8 cellular contexts compared by ENCODE assay signal in the genomic region with DNA sequence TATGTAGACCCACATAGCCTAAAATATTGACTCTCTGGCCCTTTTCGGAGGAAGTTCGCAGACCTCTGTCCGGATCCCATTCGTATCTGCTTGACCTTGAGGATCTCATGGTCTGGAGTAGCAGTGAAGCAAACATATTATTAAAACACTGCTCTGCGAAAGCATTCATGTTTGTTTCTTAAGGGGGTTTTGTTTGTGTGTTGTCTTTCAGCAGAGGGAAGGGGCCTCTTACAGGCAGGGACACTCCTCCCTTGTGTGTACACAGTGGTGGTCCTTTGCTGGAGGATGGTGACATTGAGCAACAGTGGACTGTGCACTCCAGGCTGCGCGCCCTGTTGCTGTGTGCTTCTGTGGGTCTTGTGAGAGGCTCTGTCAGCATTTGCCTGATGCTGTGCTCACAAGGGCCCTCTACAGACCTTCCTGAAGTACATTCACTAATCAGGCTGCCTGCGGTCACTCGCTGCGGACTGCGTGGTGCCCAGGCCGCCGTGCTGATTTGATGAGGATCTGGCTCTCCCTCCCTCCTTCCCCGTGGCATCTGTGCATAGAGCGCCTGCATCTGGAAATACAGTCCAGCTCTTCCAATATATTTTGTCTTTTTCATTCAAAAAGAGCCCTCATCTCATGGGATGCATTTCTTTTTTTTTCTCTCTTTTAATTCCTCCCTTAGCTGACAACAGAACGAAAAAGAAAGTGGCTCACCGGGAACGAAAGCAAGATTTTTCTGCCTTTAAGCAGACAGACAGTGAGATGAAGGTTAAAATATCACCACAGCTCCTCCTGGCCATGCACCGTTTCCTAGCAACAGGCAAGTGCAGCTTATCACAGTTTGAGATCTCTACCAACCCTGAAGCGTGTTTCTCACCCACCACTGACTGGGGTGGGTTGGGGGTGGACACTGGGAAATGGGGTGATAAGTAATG.
A peak's percentile ranks its signal among the peaks of the same experiment; 100 is the strongest.
DNase-seq lines count a peak whose midpoint lies in the region; ATAC-seq and TF ChIP-seq lines count a peak whose summit lies in the region.

No MANE protein-coding gene starts in this region.

- H3K27ac Mint-ChIP-seq in CD8-positive, alpha-beta memory T cell: peak overlapping the region; percentile 77 to 98 (median 94)

- TF ChIP-seq RAD21 in Ishikawa (IDR thresholded peaks at IDR 0.05; ENCODE audit: low read depth) (peak; percentile 48; the same call in 1 of the 2 replicates), liver (IDR thresholded peaks at IDR 0.05) (peak; percentile 82 to 87)

- H3K4me1 Mint-ChIP-seq in CD8-positive, alpha-beta memory T cell: peaks cover 20 to 23% (median 22%) of the 10 kb centered on the region in 3 donors

- H3K9ac ChIP-seq in liver (ENCODE audit: low read depth in 1 of 2, low read length in 2 of 2): no peak overlapping the region

- peak; percentile 79 for ATAC-seq in GM21367 (IDR thresholded peaks at IDR 0.05; ENCODE audit: unreplicated experiment)

- peak; percentile 42 to 86 (median 72) for DNase-seq in CD8-positive, alpha-beta memory T cell
- peak; percentile 9 to 26 for DNase-seq in activated CD4-positive, alpha-beta T cell treated with anti-CD3 and anti-CD28 coated beads for 4 hours
- DNase-seq in coronary artery (ENCODE audit: low spot score): peak; percentile 80
- DNase-seq in stimulated activated CD4-positive, alpha-beta T cell treated with anti-CD3 and anti-CD28 coated beads, TNF-alpha, amount 100 ng/mL, for 48 hours (ENCODE audit: low read depth in 3 of 3): peak in 2 of 3 donors; percentile 11 to 24
- DNase-seq in 8988T: no peak

- peaks cover 13% of the 10 kb centered on the region for H3K4me1 ChIP-seq in CD8-positive, alpha-beta memory T cell (ENCODE audit: insufficient read depth, low read length)
- peaks cover 0 to 12% (median 9%) of the 10 kb centered on the region in 4 donors for H3K4me1 ChIP-seq in liver (ENCODE audit: control insufficient read depth in 4 of 4, insufficient read depth in 4 of 4, low read length in 3 of 4)

- no peaks in the 10 kb centered on the region for H3K9me3 Mint-ChIP-seq in CD8-positive, alpha-beta memory T cell

- POLR2A ChIA-PET in CD8-positive, alpha-beta memory T cell (lab: Charles Lee): interaction anchor here (0.6 kb wide), 1 partner anchor 71 kb away, joined by 3 read pairs; no protein-coding TSS in a partner anchor

- peak overlapping the region; percentile 71 for H3K27ac ChIP-seq in CD8-positive, alpha-beta memory T cell (ENCODE audit: low read depth, low read length)
- peak overlapping the region; percentile 52 to 76 for H3K27ac ChIP-seq in coronary artery
- H3K27ac ChIP-seq in liver (ENCODE audit: low read depth in 1 of 2, low read length in 2 of 2): peak overlapping the region; percentile 39 to 52

- H3K4me3 ChIP-seq in CD8-positive, alpha-beta memory T cell (ENCODE audit: low read length): peak overlapping the region; percentile 61
- peak overlapping the region; percentile 40 for H3K4me3 ChIP-seq in coronary artery
- peak overlapping the region in 2 of 3 donors; percentile 22 to 30 for H3K4me3 ChIP-seq in liver (ENCODE audit: low read depth in 1 of 3, low read length in 3 of 3)

- peaks cover 0 to 20% (median 7%) of the 10 kb centered on the region in 3 donors for H3K36me3 Mint-ChIP-seq in CD8-positive, alpha-beta memory T cell

- peak; percentile 15 for TF ChIP-seq CTCF in coronary artery (IDR thresholded peaks at IDR 0.05)
- peak; percentile 45 for TF ChIP-seq CTCF in liver (IDR thresholded peaks at IDR 0.05; ENCODE audit: low read depth, low read length, missing input control)

- TF ChIP-seq EP300 in Ishikawa (IDR thresholded peaks at IDR 0.05; ENCODE audit: borderline replicate concordance): no peak

- WGBS in liver: 19% methylated on average over 20 of the region's 20 CpGs

- H3K4me3 Mint-ChIP-seq in CD8-positive, alpha-beta memory T cell: peak overlapping the region; percentile 83 to 94 (median 89)

- H3K27me3 ChIP-seq in CD8-positive, alpha-beta memory T cell (ENCODE audit: insufficient read depth, low read length, poor library complexity, severe bottlenecking): no peaks in the 10 kb centered on the region
- no peaks in the 10 kb centered on the region for H3K27me3 ChIP-seq in liver (ENCODE audit: control insufficient read depth in 4 of 4, insufficient read depth in 4 of 4, low read length in 3 of 4)

- H3K9me3 ChIP-seq in CD8-positive, alpha-beta memory T cell (ENCODE audit: low read length): no peaks in the 10 kb centered on the region
- H3K9me3 ChIP-seq in liver (ENCODE audit: control insufficient read depth in 4 of 4, low read length in 3 of 4): no peaks in the 10 kb centered on the region

- no peaks in the 10 kb centered on the region for H3K27me3 Mint-ChIP-seq in CD8-positive, alpha-beta memory T cell

- CTCF ChIA-PET in CD8-positive, alpha-beta memory T cell (lab: Charles Lee): interaction anchor here (0.6 to 1.9 kb wide), 7 partner anchors 9 to 901 kb away, joined by 3 to 13 read pairs (median 3); a partner anchor contains a TSS

- H3K36me3 ChIP-seq in CD8-positive, alpha-beta memory T cell (ENCODE audit: insufficient read depth, low read length): no peaks in the 10 kb centered on the region
- H3K36me3 ChIP-seq in liver (ENCODE audit: control insufficient read depth in 4 of 4, insufficient read depth in 3 of 4, low read depth in 1 of 4, low read length in 3 of 4): peaks cover 0 to 4% (median 0%) of the 10 kb centered on the region in 4 donors

TF ChIP-seq in Ishikawa, 13 proteins besides CTCF, POLR2A, EP300 and RAD21 (continues in another document):
- TF ChIP-seq TEAD4 (IDR thresholded peaks at IDR 0.05) (no peak), TAF1 (IDR thresholded peaks at IDR 0.05; ENCODE audit: low read depth) (no peak), CREB1 (IDR thresholded peaks at IDR 0.05; ENCODE audit: low read depth) (no peak), EGR1 (IDR thresholded peaks at IDR 0.05) (no peak)
- TF ChIP-seq, protein P1, sequence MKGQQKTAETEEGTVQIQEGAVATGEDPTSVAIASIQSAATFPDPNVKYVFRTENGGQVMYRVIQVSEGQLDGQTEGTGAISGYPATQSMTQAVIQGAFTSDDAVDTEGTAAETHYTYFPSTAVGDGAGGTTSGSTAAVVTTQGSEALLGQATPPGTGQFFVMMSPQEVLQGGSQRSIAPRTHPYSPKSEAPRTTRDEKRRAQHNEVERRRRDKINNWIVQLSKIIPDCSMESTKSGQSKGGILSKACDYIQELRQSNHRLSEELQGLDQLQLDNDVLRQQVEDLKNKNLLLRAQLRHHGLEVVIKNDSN (IDR thresholded peaks at IDR 0.05): no peak
- TF ChIP-seq, protein P2, sequence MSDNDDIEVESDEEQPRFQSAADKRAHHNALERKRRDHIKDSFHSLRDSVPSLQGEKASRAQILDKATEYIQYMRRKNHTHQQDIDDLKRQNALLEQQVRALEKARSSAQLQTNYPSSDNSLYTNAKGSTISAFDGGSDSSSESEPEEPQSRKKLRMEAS (IDR thresholded peaks at IDR 0.05): no peak

TF ChIP-seq in liver, 16 proteins besides CTCF, POLR2A, EP300 and RAD21 (continues in another document):
- TF ChIP-seq FOXA1 (IDR thresholded peaks at IDR 0.05) (no peak), HNF4G (IDR thresholded peaks at IDR 0.05) (peak; percentile 80), JUND (IDR thresholded peaks at IDR 0.05) (peak; percentile 38 to 68), HNF4A (conservative IDR thresholded peaks at IDR 0.05) (peak; percentile 92 to 93), TAF1 (conservative IDR thresholded peaks at IDR 0.05) (no peak), YY1 (IDR thresholded peaks at IDR 0.05) (peak; percentile 67), SP1 (IDR thresholded peaks at IDR 0.05) (peak; percentile 52), RXRA (IDR thresholded peaks at IDR 0.05) (peak; percentile 55 to 78)
- TF ChIP-seq, protein P3, sequence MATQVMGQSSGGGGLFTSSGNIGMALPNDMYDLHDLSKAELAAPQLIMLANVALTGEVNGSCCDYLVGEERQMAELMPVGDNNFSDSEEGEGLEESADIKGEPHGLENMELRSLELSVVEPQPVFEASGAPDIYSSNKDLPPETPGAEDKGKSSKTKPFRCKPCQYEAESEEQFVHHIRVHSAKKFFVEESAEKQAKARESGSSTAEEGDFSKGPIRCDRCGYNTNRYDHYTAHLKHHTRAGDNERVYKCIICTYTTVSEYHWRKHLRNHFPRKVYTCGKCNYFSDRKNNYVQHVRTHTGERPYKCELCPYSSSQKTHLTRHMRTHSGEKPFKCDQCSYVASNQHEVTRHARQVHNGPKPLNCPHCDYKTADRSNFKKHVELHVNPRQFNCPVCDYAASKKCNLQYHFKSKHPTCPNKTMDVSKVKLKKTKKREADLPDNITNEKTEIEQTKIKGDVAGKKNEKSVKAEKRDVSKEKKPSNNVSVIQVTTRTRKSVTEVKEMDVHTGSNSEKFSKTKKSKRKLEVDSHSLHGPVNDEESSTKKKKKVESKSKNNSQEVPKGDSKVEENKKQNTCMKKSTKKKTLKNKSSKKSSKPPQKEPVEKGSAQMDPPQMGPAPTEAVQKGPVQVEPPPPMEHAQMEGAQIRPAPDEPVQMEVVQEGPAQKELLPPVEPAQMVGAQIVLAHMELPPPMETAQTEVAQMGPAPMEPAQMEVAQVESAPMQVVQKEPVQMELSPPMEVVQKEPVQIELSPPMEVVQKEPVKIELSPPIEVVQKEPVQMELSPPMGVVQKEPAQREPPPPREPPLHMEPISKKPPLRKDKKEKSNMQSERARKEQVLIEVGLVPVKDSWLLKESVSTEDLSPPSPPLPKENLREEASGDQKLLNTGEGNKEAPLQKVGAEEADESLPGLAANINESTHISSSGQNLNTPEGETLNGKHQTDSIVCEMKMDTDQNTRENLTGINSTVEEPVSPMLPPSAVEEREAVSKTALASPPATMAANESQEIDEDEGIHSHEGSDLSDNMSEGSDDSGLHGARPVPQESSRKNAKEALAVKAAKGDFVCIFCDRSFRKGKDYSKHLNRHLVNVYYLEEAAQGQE (IDR thresholded peaks at IDR 0.05): no peak
- TF ChIP-seq, protein P4, sequence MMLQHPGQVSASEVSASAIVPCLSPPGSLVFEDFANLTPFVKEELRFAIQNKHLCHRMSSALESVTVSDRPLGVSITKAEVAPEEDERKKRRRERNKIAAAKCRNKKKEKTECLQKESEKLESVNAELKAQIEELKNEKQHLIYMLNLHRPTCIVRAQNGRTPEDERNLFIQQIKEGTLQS (IDR thresholded peaks at IDR 0.05): no peak
- TF ChIP-seq, protein P5, sequence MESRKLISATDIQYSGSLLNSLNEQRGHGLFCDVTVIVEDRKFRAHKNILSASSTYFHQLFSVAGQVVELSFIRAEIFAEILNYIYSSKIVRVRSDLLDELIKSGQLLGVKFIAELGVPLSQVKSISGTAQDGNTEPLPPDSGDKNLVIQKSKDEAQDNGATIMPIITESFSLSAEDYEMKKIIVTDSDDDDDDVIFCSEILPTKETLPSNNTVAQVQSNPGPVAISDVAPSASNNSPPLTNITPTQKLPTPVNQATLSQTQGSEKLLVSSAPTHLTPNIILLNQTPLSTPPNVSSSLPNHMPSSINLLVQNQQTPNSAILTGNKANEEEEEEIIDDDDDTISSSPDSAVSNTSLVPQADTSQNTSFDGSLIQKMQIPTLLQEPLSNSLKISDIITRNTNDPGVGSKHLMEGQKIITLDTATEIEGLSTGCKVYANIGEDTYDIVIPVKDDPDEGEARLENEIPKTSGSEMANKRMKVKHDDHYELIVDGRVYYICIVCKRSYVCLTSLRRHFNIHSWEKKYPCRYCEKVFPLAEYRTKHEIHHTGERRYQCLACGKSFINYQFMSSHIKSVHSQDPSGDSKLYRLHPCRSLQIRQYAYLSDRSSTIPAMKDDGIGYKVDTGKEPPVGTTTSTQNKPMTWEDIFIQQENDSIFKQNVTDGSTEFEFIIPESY (IDR thresholded peaks at IDR 0.05): no peak
